In the genomic region with DNA sequence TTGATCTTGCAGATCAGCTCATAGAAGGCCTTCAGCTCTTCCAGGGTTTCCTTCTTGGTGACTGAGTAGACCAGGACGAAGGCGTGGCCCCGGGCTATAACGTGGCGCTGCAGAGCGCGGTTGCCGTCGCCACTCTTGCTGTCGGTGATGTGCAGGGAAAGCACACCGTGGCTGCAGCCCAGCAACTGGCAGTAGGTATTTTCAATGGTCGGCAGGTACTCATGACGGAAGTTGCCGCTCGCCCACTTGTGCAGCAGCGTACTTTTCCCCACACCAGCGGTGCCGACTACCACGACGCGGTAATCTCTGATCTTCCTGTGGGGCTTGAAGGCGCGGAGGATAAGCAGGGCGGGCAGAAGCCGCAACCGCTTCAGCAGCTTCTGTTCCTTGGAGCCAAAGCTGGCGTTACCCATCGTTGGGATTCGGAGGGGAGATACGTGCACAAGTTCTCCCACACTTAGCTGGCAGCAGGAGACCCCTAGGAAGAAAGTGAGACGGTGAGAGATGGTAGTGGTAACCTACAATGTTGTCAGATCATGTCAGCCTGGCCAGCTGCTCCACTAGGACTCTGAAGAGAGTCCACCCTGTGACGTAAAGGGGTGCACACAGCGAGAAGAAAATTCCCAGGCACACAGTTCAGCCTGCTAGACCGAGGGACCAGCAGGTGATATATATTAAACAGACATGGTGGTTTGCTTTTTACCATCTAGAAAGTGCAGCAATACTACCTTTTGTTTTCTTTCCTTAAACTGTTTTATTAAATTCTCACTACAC, we compare ENCODE assay signal across 1 cellular context.
TF ChIP-seq lines count a peak whose summit lies in the region.

No MANE protein-coding gene starts in this region.

TF ChIP-seq in K562, 482 proteins besides CTCF, POLR2A, EP300 and RAD21 (continued from another document and continues in another):
- TF ChIP-seq, protein P1, sequence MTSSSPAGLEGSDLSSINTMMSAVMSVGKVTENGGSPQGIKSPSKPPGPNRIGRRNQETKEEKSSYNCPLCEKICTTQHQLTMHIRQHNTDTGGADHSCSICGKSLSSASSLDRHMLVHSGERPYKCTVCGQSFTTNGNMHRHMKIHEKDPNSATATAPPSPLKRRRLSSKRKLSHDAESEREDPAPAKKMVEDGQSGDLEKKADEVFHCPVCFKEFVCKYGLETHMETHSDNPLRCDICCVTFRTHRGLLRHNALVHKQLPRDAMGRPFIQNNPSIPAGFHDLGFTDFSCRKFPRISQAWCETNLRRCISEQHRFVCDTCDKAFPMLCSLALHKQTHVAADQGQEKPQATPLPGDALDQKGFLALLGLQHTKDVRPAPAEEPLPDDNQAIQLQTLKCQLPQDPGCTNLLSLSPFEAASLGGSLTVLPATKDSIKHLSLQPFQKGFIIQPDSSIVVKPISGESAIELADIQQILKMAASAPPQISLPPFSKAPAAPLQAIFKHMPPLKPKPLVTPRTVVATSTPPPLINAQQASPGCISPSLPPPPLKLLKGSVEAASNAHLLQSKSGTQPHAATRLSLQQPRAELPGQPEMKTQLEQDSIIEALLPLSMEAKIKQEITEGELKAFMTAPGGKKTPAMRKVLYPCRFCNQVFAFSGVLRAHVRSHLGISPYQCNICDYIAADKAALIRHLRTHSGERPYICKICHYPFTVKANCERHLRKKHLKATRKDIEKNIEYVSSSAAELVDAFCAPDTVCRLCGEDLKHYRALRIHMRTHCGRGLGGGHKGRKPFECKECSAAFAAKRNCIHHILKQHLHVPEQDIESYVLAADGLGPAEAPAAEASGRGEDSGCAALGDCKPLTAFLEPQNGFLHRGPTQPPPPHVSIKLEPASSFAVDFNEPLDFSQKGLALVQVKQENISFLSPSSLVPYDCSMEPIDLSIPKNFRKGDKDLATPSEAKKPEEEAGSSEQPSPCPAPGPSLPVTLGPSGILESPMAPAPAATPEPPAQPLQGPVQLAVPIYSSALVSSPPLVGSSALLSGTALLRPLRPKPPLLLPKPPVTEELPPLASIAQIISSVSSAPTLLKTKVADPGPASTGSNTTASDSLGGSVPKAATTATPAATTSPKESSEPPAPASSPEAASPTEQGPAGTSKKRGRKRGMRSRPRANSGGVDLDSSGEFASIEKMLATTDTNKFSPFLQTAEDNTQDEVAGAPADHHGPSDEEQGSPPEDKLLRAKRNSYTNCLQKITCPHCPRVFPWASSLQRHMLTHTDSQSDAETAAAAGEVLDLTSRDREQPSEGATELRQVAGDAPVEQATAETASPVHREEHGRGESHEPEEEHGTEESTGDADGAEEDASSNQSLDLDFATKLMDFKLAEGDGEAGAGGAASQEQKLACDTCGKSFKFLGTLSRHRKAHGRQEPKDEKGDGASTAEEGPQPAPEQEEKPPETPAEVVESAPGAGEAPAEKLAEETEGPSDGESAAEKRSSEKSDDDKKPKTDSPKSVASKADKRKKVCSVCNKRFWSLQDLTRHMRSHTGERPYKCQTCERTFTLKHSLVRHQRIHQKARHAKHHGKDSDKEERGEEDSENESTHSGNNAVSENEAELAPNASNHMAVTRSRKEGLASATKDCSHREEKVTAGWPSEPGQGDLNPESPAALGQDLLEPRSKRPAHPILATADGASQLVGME (CRISPR knock-in tag; IDR thresholded peaks at IDR 0.05), result no peak; the same call in 1 of the 2 replicates
- no peak for TF ChIP-seq SNIP1 (IDR thresholded peaks at IDR 0.05; ENCODE audit: low read depth)
- TF ChIP-seq U2AF2 (optimal IDR thresholded peaks at IDR 0.05; ENCODE audit: low read depth, low read length), result no peak
- TF ChIP-seq, protein P2, sequence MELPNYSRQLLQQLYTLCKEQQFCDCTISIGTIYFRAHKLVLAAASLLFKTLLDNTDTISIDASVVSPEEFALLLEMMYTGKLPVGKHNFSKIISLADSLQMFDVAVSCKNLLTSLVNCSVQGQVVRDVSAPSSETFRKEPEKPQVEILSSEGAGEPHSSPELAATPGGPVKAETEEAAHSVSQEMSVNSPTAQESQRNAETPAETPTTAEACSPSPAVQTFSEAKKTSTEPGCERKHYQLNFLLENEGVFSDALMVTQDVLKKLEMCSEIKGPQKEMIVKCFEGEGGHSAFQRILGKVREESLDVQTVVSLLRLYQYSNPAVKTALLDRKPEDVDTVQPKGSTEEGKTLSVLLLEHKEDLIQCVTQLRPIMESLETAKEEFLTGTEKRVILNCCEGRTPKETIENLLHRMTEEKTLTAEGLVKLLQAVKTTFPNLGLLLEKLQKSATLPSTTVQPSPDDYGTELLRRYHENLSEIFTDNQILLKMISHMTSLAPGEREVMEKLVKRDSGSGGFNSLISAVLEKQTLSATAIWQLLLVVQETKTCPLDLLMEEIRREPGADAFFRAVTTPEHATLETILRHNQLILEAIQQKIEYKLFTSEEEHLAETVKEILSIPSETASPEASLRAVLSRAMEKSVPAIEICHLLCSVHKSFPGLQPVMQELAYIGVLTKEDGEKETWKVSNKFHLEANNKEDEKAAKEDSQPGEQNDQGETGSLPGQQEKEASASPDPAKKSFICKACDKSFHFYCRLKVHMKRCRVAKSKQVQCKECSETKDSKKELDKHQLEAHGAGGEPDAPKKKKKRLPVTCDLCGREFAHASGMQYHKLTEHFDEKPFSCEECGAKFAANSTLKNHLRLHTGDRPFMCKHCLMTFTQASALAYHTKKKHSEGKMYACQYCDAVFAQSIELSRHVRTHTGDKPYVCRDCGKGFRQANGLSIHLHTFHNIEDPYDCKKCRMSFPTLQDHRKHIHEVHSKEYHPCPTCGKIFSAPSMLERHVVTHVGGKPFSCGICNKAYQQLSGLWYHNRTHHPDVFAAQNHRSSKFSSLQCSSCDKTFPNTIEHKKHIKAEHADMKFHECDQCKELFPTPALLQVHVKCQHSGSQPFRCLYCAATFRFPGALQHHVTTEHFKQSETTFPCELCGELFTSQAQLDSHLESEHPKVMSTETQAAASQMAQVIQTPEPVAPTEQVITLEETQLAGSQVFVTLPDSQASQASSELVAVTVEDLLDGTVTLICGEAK (IDR thresholded peaks at IDR 0.05), result peak; percentile 62; the same call in 1 of the 2 replicates
- TF ChIP-seq, protein P2 (CRISPR knock-in tag; IDR thresholded peaks at IDR 0.05), result no peak
- TF ChIP-seq, protein P3, sequence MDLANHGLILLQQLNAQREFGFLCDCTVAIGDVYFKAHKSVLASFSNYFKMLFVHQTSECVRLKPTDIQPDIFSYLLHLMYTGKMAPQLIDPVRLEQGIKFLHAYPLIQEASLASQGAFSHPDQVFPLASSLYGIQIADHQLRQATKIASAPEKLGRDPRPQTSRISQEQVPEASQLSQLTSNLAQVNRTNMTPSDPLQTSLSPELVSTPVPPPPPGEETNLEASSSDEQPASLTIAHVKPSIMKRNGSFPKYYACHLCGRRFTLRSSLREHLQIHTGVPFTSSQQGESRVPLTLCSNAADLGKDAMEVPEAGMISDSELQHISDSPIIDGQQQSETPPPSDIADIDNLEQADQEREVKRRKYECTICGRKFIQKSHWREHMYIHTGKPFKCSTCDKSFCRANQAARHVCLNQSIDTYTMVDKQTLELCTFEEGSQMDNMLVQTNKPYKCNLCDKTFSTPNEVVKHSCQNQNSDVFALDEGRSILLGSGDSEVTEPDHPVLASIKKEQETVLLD (IDR thresholded peaks at IDR 0.05), result no peak
- TF ChIP-seq, protein P4, sequence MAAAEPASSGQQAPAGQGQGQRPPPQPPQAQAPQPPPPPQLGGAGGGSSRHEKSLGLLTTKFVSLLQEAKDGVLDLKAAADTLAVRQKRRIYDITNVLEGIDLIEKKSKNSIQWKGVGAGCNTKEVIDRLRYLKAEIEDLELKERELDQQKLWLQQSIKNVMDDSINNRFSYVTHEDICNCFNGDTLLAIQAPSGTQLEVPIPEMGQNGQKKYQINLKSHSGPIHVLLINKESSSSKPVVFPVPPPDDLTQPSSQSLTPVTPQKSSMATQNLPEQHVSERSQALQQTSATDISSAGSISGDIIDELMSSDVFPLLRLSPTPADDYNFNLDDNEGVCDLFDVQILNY (CRISPR knock-in tag; IDR thresholded peaks at IDR 0.05), result peak; percentile 76; the same call in 1 of the 2 replicates
- TF ChIP-seq, protein P5, sequence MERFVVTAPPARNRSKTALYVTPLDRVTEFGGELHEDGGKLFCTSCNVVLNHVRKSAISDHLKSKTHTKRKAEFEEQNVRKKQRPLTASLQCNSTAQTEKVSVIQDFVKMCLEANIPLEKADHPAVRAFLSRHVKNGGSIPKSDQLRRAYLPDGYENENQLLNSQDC (CRISPR knock-in tag; IDR thresholded peaks at IDR 0.05), result no peak
- TF ChIP-seq POLR2AphosphoS2 (IDR thresholded peaks at IDR 0.05; ENCODE audit: low read length), result no peak
- TF ChIP-seq, protein P6, sequence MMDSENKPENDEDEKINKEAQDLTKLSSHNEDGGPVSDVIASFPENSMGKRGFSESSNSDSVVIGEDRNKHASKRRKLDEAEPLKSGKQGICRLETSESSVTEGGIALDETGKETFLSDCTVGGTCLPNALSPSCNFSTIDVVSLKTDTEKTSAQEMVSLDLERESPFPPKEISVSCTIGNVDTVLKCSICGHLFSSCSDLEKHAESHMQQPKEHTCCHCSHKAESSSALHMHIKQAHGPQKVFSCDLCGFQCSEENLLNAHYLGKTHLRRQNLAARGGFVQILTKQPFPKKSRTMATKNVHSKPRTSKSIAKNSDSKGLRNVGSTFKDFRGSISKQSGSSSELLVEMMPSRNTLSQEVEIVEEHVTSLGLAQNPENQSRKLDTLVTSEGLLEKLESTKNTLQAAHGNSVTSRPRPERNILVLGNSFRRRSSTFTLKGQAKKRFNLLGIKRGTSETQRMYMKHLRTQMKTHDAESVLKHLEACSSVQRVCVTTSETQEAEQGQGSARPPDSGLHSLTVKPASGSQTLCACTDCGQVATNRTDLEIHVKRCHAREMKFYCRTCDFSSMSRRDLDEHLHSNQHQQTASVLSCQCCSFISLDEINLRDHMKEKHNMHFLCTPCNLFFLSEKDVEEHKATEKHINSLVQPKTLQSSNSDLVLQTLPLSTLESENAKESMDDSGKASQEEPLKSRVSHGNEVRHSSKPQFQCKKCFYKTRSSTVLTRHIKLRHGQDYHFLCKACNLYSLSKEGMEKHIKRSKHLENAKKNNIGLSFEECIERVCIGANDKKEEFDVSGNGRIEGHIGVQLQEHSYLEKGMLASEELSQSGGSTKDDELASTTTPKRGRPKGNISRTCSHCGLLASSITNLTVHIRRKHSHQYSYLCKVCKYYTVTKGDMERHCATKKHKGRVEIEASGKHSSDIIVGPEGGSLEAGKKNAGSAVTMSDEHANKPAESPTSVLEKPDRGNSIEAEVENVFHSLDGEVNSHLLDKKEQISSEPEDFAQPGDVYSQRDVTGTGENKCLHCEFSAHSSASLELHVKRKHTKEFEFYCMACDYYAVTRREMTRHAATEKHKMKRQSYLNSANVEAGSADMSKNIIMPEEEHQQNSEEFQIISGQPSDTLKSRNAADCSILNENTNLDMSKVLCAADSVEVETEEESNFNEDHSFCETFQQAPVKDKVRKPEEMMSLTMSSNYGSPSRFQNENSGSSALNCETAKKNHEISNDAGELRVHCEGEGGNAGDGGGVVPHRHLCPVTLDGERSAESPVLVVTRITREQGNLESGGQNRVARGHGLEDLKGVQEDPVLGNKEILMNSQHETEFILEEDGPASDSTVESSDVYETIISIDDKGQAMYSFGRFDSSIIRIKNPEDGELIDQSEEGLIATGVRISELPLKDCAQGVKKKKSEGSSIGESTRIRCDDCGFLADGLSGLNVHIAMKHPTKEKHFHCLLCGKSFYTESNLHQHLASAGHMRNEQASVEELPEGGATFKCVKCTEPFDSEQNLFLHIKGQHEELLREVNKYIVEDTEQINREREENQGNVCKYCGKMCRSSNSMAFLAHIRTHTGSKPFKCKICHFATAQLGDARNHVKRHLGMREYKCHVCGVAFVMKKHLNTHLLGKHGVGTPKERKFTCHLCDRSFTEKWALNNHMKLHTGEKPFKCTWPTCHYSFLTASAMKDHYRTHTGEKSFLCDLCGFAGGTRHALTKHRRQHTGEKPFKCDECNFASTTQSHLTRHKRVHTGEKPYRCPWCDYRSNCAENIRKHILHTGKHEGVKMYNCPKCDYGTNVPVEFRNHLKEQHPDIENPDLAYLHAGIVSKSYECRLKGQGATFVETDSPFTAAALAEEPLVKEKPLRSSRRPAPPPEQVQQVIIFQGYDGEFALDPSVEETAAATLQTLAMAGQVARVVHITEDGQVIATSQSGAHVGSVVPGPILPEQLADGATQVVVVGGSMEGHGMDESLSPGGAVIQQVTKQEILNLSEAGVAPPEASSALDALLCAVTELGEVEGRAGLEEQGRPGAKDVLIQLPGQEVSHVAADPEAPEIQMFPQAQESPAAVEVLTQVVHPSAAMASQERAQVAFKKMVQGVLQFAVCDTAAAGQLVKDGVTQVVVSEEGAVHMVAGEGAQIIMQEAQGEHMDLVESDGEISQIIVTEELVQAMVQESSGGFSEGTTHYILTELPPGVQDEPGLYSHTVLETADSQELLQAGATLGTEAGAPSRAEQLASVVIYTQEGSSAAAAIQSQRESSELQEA (IDR thresholded peaks at IDR 0.05; ENCODE audit: low read depth), result no peak
- TF ChIP-seq, protein P7, sequence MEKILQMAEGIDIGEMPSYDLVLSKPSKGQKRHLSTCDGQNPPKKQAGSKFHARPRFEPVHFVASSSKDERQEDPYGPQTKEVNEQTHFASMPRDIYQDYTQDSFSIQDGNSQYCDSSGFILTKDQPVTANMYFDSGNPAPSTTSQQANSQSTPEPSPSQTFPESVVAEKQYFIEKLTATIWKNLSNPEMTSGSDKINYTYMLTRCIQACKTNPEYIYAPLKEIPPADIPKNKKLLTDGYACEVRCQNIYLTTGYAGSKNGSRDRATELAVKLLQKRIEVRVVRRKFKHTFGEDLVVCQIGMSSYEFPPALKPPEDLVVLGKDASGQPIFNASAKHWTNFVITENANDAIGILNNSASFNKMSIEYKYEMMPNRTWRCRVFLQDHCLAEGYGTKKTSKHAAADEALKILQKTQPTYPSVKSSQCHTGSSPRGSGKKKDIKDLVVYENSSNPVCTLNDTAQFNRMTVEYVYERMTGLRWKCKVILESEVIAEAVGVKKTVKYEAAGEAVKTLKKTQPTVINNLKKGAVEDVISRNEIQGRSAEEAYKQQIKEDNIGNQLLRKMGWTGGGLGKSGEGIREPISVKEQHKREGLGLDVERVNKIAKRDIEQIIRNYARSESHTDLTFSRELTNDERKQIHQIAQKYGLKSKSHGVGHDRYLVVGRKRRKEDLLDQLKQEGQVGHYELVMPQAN (IDR thresholded peaks at IDR 0.05; ENCODE audit: borderline replicate concordance), result no peak
- TF ChIP-seq MYBL2 (IDR thresholded peaks at IDR 0.05; ENCODE audit: low read depth), result no peak
- TF ChIP-seq MYBL2 (CRISPR knock-in tag; IDR thresholded peaks at IDR 0.05; ENCODE audit: borderline replicate concordance), result no peak
- peak; percentile 37 for TF ChIP-seq HNRNPLL (IDR thresholded peaks at IDR 0.05; ENCODE audit: low read depth, low read length, poor library complexity, severe bottlenecking)
